ENCODE assay signal across 21 cellular contexts in genomic region chr4:86106475-86106874, GRCh38.
"Had no signal": no experiment of that assay in that cellular context is flagged by ENCODE, and none has a peak within 500 bp of the region (broad histone marks: within the 10 kb centered on the region; RNA-seq: fewer than 3 reads in every experiment).

No MANE protein-coding gene starts in this region.

- DNase-seq: dermis blood vessel endothelial cell; effector CD4-positive, alpha-beta T cell; endodermal cell; erythroblast; heart left ventricle; hippocampal formation; left colon; mammary epithelial cell; naive thymus-derived CD4-positive, alpha-beta T cell; nephron progenitor cell; posterior cingulate gyrus; spleen; stimulated activated CD4-positive, alpha-beta T cell treated with anti-CD3 and anti-CD28 coated beads, Interleukin-15, amount 100 ng/mL, for 24 hours; stimulated activated CD4-positive, alpha-beta T cell treated with anti-CD3 and anti-CD28 coated beads, Interleukin-2, amount 100 ng/mL, for 24 hours; stimulated activated CD4-positive, alpha-beta T cell treated with anti-CD3 and anti-CD28 coated beads, Interleukin-4, amount 100 ng/mL, for 4 hours; stimulated activated naive CD4-positive, alpha-beta T cell; stomach; substantia nigra had no signal

- ATAC-seq: heart left ventricle; left colon; naive thymus-derived CD4-positive, alpha-beta T cell; sciatic nerve had no signal

- H3K36me3 ChIP-seq: heart left ventricle, neutrophil, spleen, stomach had no signal

- H3K4me3 ChIP-seq: heart left ventricle, spleen, stomach, vagina had no signal

- H3K9me3 ChIP-seq: neutrophil, vagina had no signal

- H3K4me1 ChIP-seq: heart left ventricle, spleen, stomach, vagina had no signal

- H3K27ac ChIP-seq: heart left ventricle, neutrophil, spleen, stomach, vagina had no signal

- H3K27me3 ChIP-seq: heart left ventricle, neutrophil, spleen, stomach, vagina had no signal
